ENCODE assay signal across 16 cellular contexts in the genomic region with DNA sequence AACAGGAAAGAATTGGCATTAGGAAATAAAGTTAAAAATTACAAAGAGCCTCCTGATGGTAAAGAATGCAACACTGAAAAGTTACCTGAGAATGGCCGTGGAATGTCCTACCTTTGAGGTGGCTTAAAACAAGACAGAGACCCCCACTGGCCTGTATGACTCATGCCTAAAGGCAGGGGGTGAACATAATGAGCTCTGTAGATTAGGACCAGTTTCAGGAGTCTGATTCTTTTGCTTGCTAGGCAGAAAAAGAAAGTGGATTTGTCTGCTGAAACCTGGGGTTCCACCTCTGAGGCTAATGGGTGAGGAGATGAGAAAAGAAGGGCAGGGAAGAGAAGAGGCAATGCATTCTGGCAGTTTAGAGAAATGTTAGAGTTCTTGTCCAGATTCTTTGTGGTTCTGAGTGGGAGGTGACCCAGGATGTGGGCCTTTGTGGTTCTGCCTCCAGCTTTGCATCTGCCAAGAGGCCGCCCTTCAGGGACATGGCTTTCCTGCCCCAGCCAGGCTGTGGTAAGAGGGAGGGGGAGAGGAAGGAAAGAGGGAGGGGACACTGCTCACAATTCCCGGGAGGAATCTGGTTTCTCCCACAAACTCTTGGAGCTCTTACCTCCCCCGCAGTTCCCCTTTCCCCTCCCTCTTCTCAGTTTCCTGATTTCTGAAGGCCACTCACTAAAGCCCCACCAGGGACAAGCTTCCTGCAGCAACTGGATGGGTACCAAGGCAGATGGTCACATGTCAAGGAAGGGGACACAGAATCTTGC.
A peak's percentile ranks its signal among the peaks of the same experiment; 100 is the strongest.
DNase-seq lines count a peak whose midpoint lies in the region; ATAC-seq and TF ChIP-seq lines count a peak whose summit lies in the region.
"Had no signal": no experiment of that assay in that cellular context is flagged by ENCODE, and none has a peak within 500 bp of the region (broad histone marks: within the 10 kb centered on the region; RNA-seq: fewer than 3 reads in every experiment).

No MANE protein-coding gene starts in this region.

- peaks cover 0 to 13% of the 10 kb centered on the region in 2 experiments; a peak in 2 of 4 replicates for H3K4me1 Mint-ChIP-seq in H9
- H3K4me1 Mint-ChIP-seq in CD4-positive, alpha-beta memory T cell = peaks cover 0 to 6% (median 4%) of the 10 kb centered on the region in 4 donors
- H3K4me1 Mint-ChIP-seq: central memory CD8-positive, alpha-beta T cell; stimulated activated naive CD8-positive, alpha-beta T cell treated with anti-CD3 and anti-CD28 coated beads, Interleukin-15, amount 100 ng/mL, for 72 hours had no signal

- no peak overlapping the region for H3K4ac ChIP-seq in H9 (ENCODE audit: low read depth, low read length)

- no peak overlapping the region for H4K8ac ChIP-seq in H9 (replicated peaks; ENCODE audit: insufficient read length, low read depth, low read length)

- WGBS in H9 (ENCODE audit: extremely low coverage, insufficient read length, low lambda C conversion rate) = no CpG with 5 or more reads among the region's 4 CpGs

- H3K4me3 ChIP-seq in astrocyte of the spinal cord (ENCODE audit: low read depth, low read length) = no peak overlapping the region
- H3K4me3 ChIP-seq in CD4-positive, alpha-beta memory T cell (ENCODE audit: low read length in 2 of 2) = no peak overlapping the region

- H3K23ac ChIP-seq in H9 (ENCODE audit: insufficient read length, low read depth, low read length) = no peak overlapping the region

- H3K4me1 ChIP-seq in H9 (ENCODE audit: insufficient read depth, low read length) = no peaks in the 10 kb centered on the region
- no peaks in the 10 kb centered on the region for H3K4me1 ChIP-seq in CD4-positive, alpha-beta memory T cell (ENCODE audit: insufficient read depth, low read length)

- H3K36me3 Mint-ChIP-seq in H9 (ENCODE audit: insufficient read depth in 1 of 3, low read depth in 3 of 3) = peaks cover 0 to 2% (median 0%) of the 10 kb centered on the region in 3 experiments; a peak in 1 of 7 replicates
- H3K36me3 Mint-ChIP-seq in CD4-positive, alpha-beta memory T cell = no peaks in the 10 kb centered on the region

- no peak overlapping the region for H3K14ac ChIP-seq in H9 (ENCODE audit: insufficient read depth, low read length)

- no peak overlapping the region for H3K56ac ChIP-seq in H9 (ENCODE audit: insufficient read length, low read depth, low read length)

- H2AFZ ChIP-seq in H9 (ENCODE audit: low read length) = no peak overlapping the region

- no peak overlapping the region for H2BK120ac ChIP-seq in H9 (ENCODE audit: low read depth, low read length, poor library complexity, severe bottlenecking)

- ATAC-seq in left ventricle myocardium superior = peak; percentile 44
- no peak for ATAC-seq in HG03025 (IDR thresholded peaks at IDR 0.05; ENCODE audit: low FRiP score, unreplicated experiment)
- ATAC-seq in HG02571 (IDR thresholded peaks at IDR 0.05; ENCODE audit: unreplicated experiment) = no peak
- ATAC-seq: foreskin keratinocyte had no signal

- in situ Hi-C loops in astrocyte of the spinal cord (cut with HindIII; ENCODE audit: low sequenced_read_pairs) = no loop called here

- no peak overlapping the region for H3K4me3 Mint-ChIP-seq in H9
- no peak overlapping the region for H3K4me3 Mint-ChIP-seq in CD4-positive, alpha-beta memory T cell
- H3K4me3 Mint-ChIP-seq: central memory CD8-positive, alpha-beta T cell; stimulated activated naive CD8-positive, alpha-beta T cell treated with anti-CD3 and anti-CD28 coated beads, Interleukin-15, amount 100 ng/mL, for 72 hours had no signal

- H3K79me2 ChIP-seq in H9 (ENCODE audit: insufficient read depth, low read length) = no peaks in the 10 kb centered on the region

- H3K79me1 ChIP-seq in H9 (ENCODE audit: insufficient read depth, low read depth, low read length, poor library complexity, severe bottlenecking) = no peaks in the 10 kb centered on the region

- H3K23me2 ChIP-seq in H9 (ENCODE audit: insufficient read length, low read depth, low read length, poor library complexity, severe bottlenecking) = no peaks in the 10 kb centered on the region

- H3K9ac ChIP-seq in H9 (ENCODE audit: extremely low read depth, insufficient read length, low read length) = no peak overlapping the region

- H3K27me3 ChIP-seq in H9 (ENCODE audit: insufficient read depth, low read length) = no peaks in the 10 kb centered on the region
- H3K27me3 ChIP-seq in CD4-positive, alpha-beta memory T cell (ENCODE audit: insufficient read depth, low read length) = no peaks in the 10 kb centered on the region
- H3K27me3 ChIP-seq: foreskin keratinocyte had no signal

- H3K9me3 ChIP-seq in H9 (ENCODE audit: control insufficient read depth, low read depth, low read length) = no peaks in the 10 kb centered on the region
- no peaks in the 10 kb centered on the region for H3K9me3 ChIP-seq in CD4-positive, alpha-beta memory T cell (ENCODE audit: control insufficient read depth in 1 of 2, low read length in 2 of 2)

- H3K36me3 ChIP-seq in CD4-positive, alpha-beta memory T cell (ENCODE audit: insufficient read depth, low read length) = no peaks in the 10 kb centered on the region

- H3K27me3 Mint-ChIP-seq in H9 (ENCODE audit: low read depth) = peaks cover 16% of the 10 kb centered on the region
- peaks cover 0 to 2% of the 10 kb centered on the region in 2 donors for H3K27me3 Mint-ChIP-seq in CD4-positive, alpha-beta memory T cell
- H3K27me3 Mint-ChIP-seq: central memory CD8-positive, alpha-beta T cell; stimulated activated naive CD8-positive, alpha-beta T cell treated with anti-CD3 and anti-CD28 coated beads, Interleukin-15, amount 100 ng/mL, for 72 hours had no signal

- no peak overlapping the region for H3K27ac Mint-ChIP-seq in H9
- H3K27ac Mint-ChIP-seq in CD4-positive, alpha-beta memory T cell = no peak overlapping the region
- H3K27ac Mint-ChIP-seq: stimulated activated naive CD8-positive, alpha-beta T cell treated with anti-CD3 and anti-CD28 coated beads, Interleukin-15, amount 100 ng/mL, for 72 hours had no signal

- no peak overlapping the region for H2BK12ac ChIP-seq in H9 (ENCODE audit: insufficient read length, low read depth, low read length)

- H2BK5ac ChIP-seq in H9 (ENCODE audit: insufficient read length, low read length) = no peak overlapping the region

- H3K18ac ChIP-seq in H9 (ENCODE audit: insufficient read length, low read depth, low read length) = no peak overlapping the region

- H4K5ac ChIP-seq in H9 (ENCODE audit: insufficient read length, low read depth, low read length) = no peak overlapping the region

- no peak overlapping the region for H2BK15ac ChIP-seq in H9 (ENCODE audit: low read depth, low read length)

- H4K20me1 ChIP-seq in H9 (ENCODE audit: control insufficient read depth, insufficient read depth, insufficient read length) = no peaks in the 10 kb centered on the region

- H4K91ac ChIP-seq in H9 (ENCODE audit: insufficient read length, low read depth, low read length) = no peak overlapping the region

- intact Hi-C loops in left ventricle myocardium superior (cut with micrococcal nuclease) = loop anchor here (5.0 kb wide), 1 partner anchor 106 kb away; no protein-coding TSS in a partner anchor
- intact Hi-C loops in CD4-positive, alpha-beta memory T cell (cut with micrococcal nuclease) = no loop called here

- DNase-seq in H9 = peak; percentile 24
- DNase-seq in astrocyte of the spinal cord (ENCODE audit: low read depth, low spot score) = peak; percentile 46
- DNase-seq in left ventricle myocardium superior = no peak
- DNase-seq in stromal cell of bone marrow (ENCODE audit: low read depth) = peak; percentile 72
- DNase-seq in NCI-H2107 (lab: John Stamatoyannopoulos, UW) = no peak
- no peak for DNase-seq in CD4-positive, alpha-beta memory T cell
- DNase-seq: activated CD4-positive, alpha-beta T cell treated with anti-CD3 and anti-CD28 coated beads for 48 hours; activated effector memory CD4-positive, alpha-beta T cell treated with anti-CD3 and anti-CD28 coated beads, Interleukin-2, amount 50 U/mL, for 16 hours; foreskin keratinocyte; Kasumi-1; occipital lobe; stimulated activated naive CD8-positive, alpha-beta T cell treated with anti-CD3 and anti-CD28 coated beads, Interleukin-15, amount 100 ng/mL, for 72 hours; SW 1271 had no signal

- POLR2A ChIA-PET in CD4-positive, alpha-beta memory T cell (lab: Charles Lee; ENCODE audit: partially characterized antibody) = no interaction called here

- TF ChIP-seq CTCF in H9 (conservative IDR thresholded peaks at IDR 0.05) = no peak
- TF ChIP-seq CTCF in astrocyte of the spinal cord (IDR thresholded peaks at IDR 0.05; ENCODE audit: low read depth, low read length) = no peak

- H3K4me2 ChIP-seq in H9 (ENCODE audit: insufficient read depth, insufficient read length, low read length) = no peak overlapping the region

- H2BK20ac ChIP-seq in H9 (ENCODE audit: low read depth, low read length, poor library complexity, severe bottlenecking) = no peak overlapping the region

- H3T11ph ChIP-seq in H9 (ENCODE audit: low read length) = no peak overlapping the region

- H3K27ac ChIP-seq in H9 (ENCODE audit: insufficient read length, low read depth, low read length) = no peak overlapping the region
- H3K27ac ChIP-seq in CD4-positive, alpha-beta memory T cell (ENCODE audit: low read depth, low read length) = no peak overlapping the region
- H3K27ac ChIP-seq: foreskin keratinocyte had no signal

- H3K9me3 Mint-ChIP-seq in H9 = peaks cover 44 to 49% of the 10 kb centered on the region in 2 experiments
- H3K9me3 Mint-ChIP-seq in CD4-positive, alpha-beta memory T cell = no peaks in the 10 kb centered on the region
- H3K9me3 Mint-ChIP-seq: central memory CD8-positive, alpha-beta T cell; stimulated activated naive CD8-positive, alpha-beta T cell treated with anti-CD3 and anti-CD28 coated beads, Interleukin-15, amount 100 ng/mL, for 72 hours had no signal

- H2AK5ac ChIP-seq in H9 (ENCODE audit: insufficient read length, low read length) = no peak overlapping the region

- CTCF ChIA-PET in CD4-positive, alpha-beta memory T cell (lab: Charles Lee; ENCODE audit: partially characterized antibody) = no interaction called here

Comparison
In these comparisons a context has a peak if more than half of its experiments do, and no peak if none do; other contexts are left out.
1. DNase-seq: peak in H9 (single experiment), astrocyte of the spinal cord (single experiment) and stromal cell of bone marrow (single experiment); none in left ventricle myocardium superior (single experiment), NCI-H2107 (single experiment) and CD4-positive, alpha-beta memory T cell (0 of 5).